In genomic region chr14:89589400-89590128, GRCh38 we compare ENCODE assay signal across 12 cellular contexts.
DNase-seq lines count a peak whose midpoint lies in the region; ATAC-seq, FAIRE-seq and TF ChIP-seq lines count a peak whose summit lies in the region.
"Had no signal": no experiment of that assay in that cellular context is flagged by ENCODE, and none has a peak within 500 bp of the region (broad histone marks: within the 10 kb centered on the region; RNA-seq: fewer than 3 reads in every experiment).

No MANE protein-coding gene starts in this region.

- peaks cover 66% of the 10 kb centered on the region for H3K36me3 Mint-ChIP-seq in activated CD8-positive, alpha-beta T cell treated with anti-CD3 and anti-CD28 coated beads for 36 hours (ENCODE audit: low read depth)
- peaks cover 65% of the 10 kb centered on the region for H3K36me3 Mint-ChIP-seq in activated CD8-positive, alpha-beta T cell treated with anti-CD3 and anti-CD28 coated beads, Interleukin-2, amount 10 ng/mL, durations not matched to agents 7 days and 5 days (ENCODE audit: low read depth)
- H3K36me3 Mint-ChIP-seq in activated naive CD8-positive, alpha-beta T cell, result peaks cover 34% of the 10 kb centered on the region
- H3K36me3 Mint-ChIP-seq in stimulated activated effector memory CD8-positive, alpha-beta T cell treated with anti-CD3 and anti-CD28 coated beads, Interleukin-12 subunit alpha, Interleukin-12 subunit beta, amount 100 ng/mL, for 72 hours, result no peaks in the 10 kb centered on the region

- FAIRE-seq in kidney (lab: Jason Lieb, UNC), result no peak
- FAIRE-seq: A549, frontal cortex had no signal

- H3K9me3 Mint-ChIP-seq in activated CD8-positive, alpha-beta T cell treated with anti-CD3 and anti-CD28 coated beads for 36 hours, result peaks cover 29% of the 10 kb centered on the region
- H3K9me3 Mint-ChIP-seq in activated CD8-positive, alpha-beta T cell treated with anti-CD3 and anti-CD28 coated beads, Interleukin-2, amount 10 ng/mL, durations not matched to agents 7 days and 5 days (ENCODE audit: insufficient read depth), result peaks cover 21% of the 10 kb centered on the region
- peaks cover 24% of the 10 kb centered on the region for H3K9me3 Mint-ChIP-seq in activated naive CD8-positive, alpha-beta T cell (ENCODE audit: low read depth)
- H3K9me3 Mint-ChIP-seq in stimulated activated effector memory CD8-positive, alpha-beta T cell treated with anti-CD3 and anti-CD28 coated beads, Interleukin-12 subunit alpha, Interleukin-12 subunit beta, amount 100 ng/mL, for 72 hours, result peaks cover 8% of the 10 kb centered on the region

- intact Hi-C loops in activated CD8-positive, alpha-beta T cell treated with anti-CD3 and anti-CD28 coated beads for 36 hours (cut with micrococcal nuclease), result no loop called here
- intact Hi-C loops in kidney (cut with DNase I), result no loop called here

- H3K4me1 Mint-ChIP-seq in activated CD8-positive, alpha-beta T cell treated with anti-CD3 and anti-CD28 coated beads for 36 hours (ENCODE audit: low read depth), result peaks cover 72% of the 10 kb centered on the region
- peaks cover 61% of the 10 kb centered on the region for H3K4me1 Mint-ChIP-seq in activated CD8-positive, alpha-beta T cell treated with anti-CD3 and anti-CD28 coated beads, Interleukin-2, amount 10 ng/mL, durations not matched to agents 7 days and 5 days (ENCODE audit: low read depth)
- H3K4me1 Mint-ChIP-seq in activated naive CD8-positive, alpha-beta T cell (ENCODE audit: low read depth), result peaks cover 76% of the 10 kb centered on the region
- H3K4me1 Mint-ChIP-seq in stimulated activated effector memory CD8-positive, alpha-beta T cell treated with anti-CD3 and anti-CD28 coated beads, Interleukin-12 subunit alpha, Interleukin-12 subunit beta, amount 100 ng/mL, for 72 hours, result peaks cover 67% of the 10 kb centered on the region

- no peak for TF ChIP-seq CTCF in activated CD8-positive, alpha-beta T cell treated with anti-CD3 and anti-CD28 coated beads for 36 hours (IDR thresholded peaks at IDR 0.05)
- TF ChIP-seq CTCF in kidney (IDR thresholded peaks at IDR 0.05; ENCODE audit: borderline replicate concordance, extremely low read depth, insufficient read depth), result no peak

- H3K9me3 ChIP-seq in kidney (ENCODE audit: control insufficient read depth in 1 of 2, low read length in 2 of 2), result peaks cover 0 to 4% of the 10 kb centered on the region in 2 donors

- POLR2A ChIA-PET in activated CD8-positive, alpha-beta T cell treated with anti-CD3 and anti-CD28 coated beads for 36 hours (lab: Charles Lee), result interaction anchor here (0.7 kb wide), 1 partner anchor 69 kb away, joined by 3 read pairs; no protein-coding TSS in a partner anchor
- POLR2A ChIA-PET in activated CD8-positive, alpha-beta T cell treated with anti-CD3 and anti-CD28 coated beads, Interleukin-2, amount 10 ng/mL, durations not matched to agents 7 days and 5 days (lab: Charles Lee), result no interaction called here

- peak overlapping the region; percentile 65 for H3K27ac Mint-ChIP-seq in activated CD8-positive, alpha-beta T cell treated with anti-CD3 and anti-CD28 coated beads for 36 hours
- no peak overlapping the region for H3K27ac Mint-ChIP-seq in activated CD8-positive, alpha-beta T cell treated with anti-CD3 and anti-CD28 coated beads, Interleukin-2, amount 10 ng/mL, durations not matched to agents 7 days and 5 days
- H3K27ac Mint-ChIP-seq in activated naive CD8-positive, alpha-beta T cell, result peak overlapping the region; percentile 76
- H3K27ac Mint-ChIP-seq in stimulated activated effector memory CD8-positive, alpha-beta T cell treated with anti-CD3 and anti-CD28 coated beads, Interleukin-12 subunit alpha, Interleukin-12 subunit beta, amount 100 ng/mL, for 72 hours, result peak overlapping the region; percentile 67

- peaks cover 0 to 3% of the 10 kb centered on the region in 2 donors for H3K4me1 ChIP-seq in kidney (ENCODE audit: control insufficient read depth in 1 of 2, insufficient read depth in 1 of 2, low read depth in 1 of 2, low read length in 2 of 2)
- H3K4me1 ChIP-seq: A549 had no signal

- no peaks in the 10 kb centered on the region for H3K36me3 ChIP-seq in kidney (ENCODE audit: control insufficient read depth in 1 of 2, insufficient read depth in 2 of 2, low read length in 2 of 2)
- H3K36me3 ChIP-seq: WERI-Rb-1 had no signal

- DNase-seq in activated CD8-positive, alpha-beta T cell treated with anti-CD3 and anti-CD28 coated beads for 36 hours, result no peak
- no peak for DNase-seq in activated CD8-positive, alpha-beta T cell treated with anti-CD3 and anti-CD28 coated beads, Interleukin-2, amount 10 ng/mL, durations not matched to agents 7 days and 5 days
- peak in 1 of 2 donors; percentile 36 for DNase-seq in stimulated activated effector memory CD8-positive, alpha-beta T cell treated with anti-CD3 and anti-CD28 coated beads, Interleukin-12 subunit alpha, Interleukin-12 subunit beta, amount 100 ng/mL, for 72 hours (ENCODE audit: low spot score in 2 of 2)
- DNase-seq in superior temporal gyrus (ENCODE audit: extremely low spot score) (no peak), kidney (no peak), OCI-M1 (lab: John Stamatoyannopoulos, UW) (no peak)
- DNase-seq: NCI-H524, WERI-Rb-1 had no signal

- H3K4me3 Mint-ChIP-seq in activated CD8-positive, alpha-beta T cell treated with anti-CD3 and anti-CD28 coated beads for 36 hours, result no peak overlapping the region
- H3K4me3 Mint-ChIP-seq in activated CD8-positive, alpha-beta T cell treated with anti-CD3 and anti-CD28 coated beads, Interleukin-2, amount 10 ng/mL, durations not matched to agents 7 days and 5 days, result no peak overlapping the region
- peak overlapping the region; percentile 28 for H3K4me3 Mint-ChIP-seq in activated naive CD8-positive, alpha-beta T cell
- no peak overlapping the region for H3K4me3 Mint-ChIP-seq in stimulated activated effector memory CD8-positive, alpha-beta T cell treated with anti-CD3 and anti-CD28 coated beads, Interleukin-12 subunit alpha, Interleukin-12 subunit beta, amount 100 ng/mL, for 72 hours

- H3K4me3 ChIP-seq in kidney (ENCODE audit: low read length in 2 of 2), result no peak overlapping the region
- H3K4me3 ChIP-seq: A549 had no signal

- peak overlapping the region in 1 of 2 donors; percentile 23 for H3K27ac ChIP-seq in kidney (ENCODE audit: low read depth in 2 of 2, low read length in 2 of 2)
- H3K27ac ChIP-seq: A549, WERI-Rb-1 had no signal

- no peaks in the 10 kb centered on the region for H3K27me3 Mint-ChIP-seq in activated CD8-positive, alpha-beta T cell treated with anti-CD3 and anti-CD28 coated beads for 36 hours
- H3K27me3 Mint-ChIP-seq in activated CD8-positive, alpha-beta T cell treated with anti-CD3 and anti-CD28 coated beads, Interleukin-2, amount 10 ng/mL, durations not matched to agents 7 days and 5 days (ENCODE audit: low read depth), result no peaks in the 10 kb centered on the region
- H3K27me3 Mint-ChIP-seq in activated naive CD8-positive, alpha-beta T cell, result no peaks in the 10 kb centered on the region

- ATAC-seq in activated CD8-positive, alpha-beta T cell treated with anti-CD3 and anti-CD28 coated beads for 36 hours, result peak; percentile 12
- ATAC-seq in activated CD8-positive, alpha-beta T cell treated with anti-CD3 and anti-CD28 coated beads, Interleukin-2, amount 10 ng/mL, durations not matched to agents 7 days and 5 days, result no peak
- ATAC-seq in HG03108 (IDR thresholded peaks at IDR 0.05; ENCODE audit: unreplicated experiment), result peak; percentile 69
- no peak for ATAC-seq in stimulated activated effector memory CD8-positive, alpha-beta T cell treated with anti-CD3 and anti-CD28 coated beads, Interleukin-12 subunit alpha, Interleukin-12 subunit beta, amount 100 ng/mL, for 72 hours
- ATAC-seq: A549 had no signal

- CTCF ChIA-PET in activated CD8-positive, alpha-beta T cell treated with anti-CD3 and anti-CD28 coated beads for 36 hours (lab: Charles Lee), result interaction anchor here (0.9 kb wide), 1 partner anchor 20 kb away, joined by 3 read pairs; no protein-coding TSS in a partner anchor
- CTCF ChIA-PET in activated CD8-positive, alpha-beta T cell treated with anti-CD3 and anti-CD28 coated beads, Interleukin-2, amount 10 ng/mL, durations not matched to agents 7 days and 5 days (lab: Charles Lee), result no interaction called here

- H3K9ac ChIP-seq in kidney (ENCODE audit: low read length in 2 of 2), result no peak overlapping the region

Comparison
In these comparisons a context has a peak if more than half of its experiments do, and no peak if none do; other contexts are left out.
1. ATAC-seq: peak in activated CD8-positive, alpha-beta T cell treated with anti-CD3 and anti-CD28 coated beads for 36 hours (single experiment) and HG03108 (single experiment); none in activated CD8-positive, alpha-beta T cell treated with anti-CD3 and anti-CD28 coated beads, Interleukin-2, amount 10 ng/mL, durations not matched to agents 7 days and 5 days (single experiment) and stimulated activated effector memory CD8-positive, alpha-beta T cell treated with anti-CD3 and anti-CD28 coated beads, Interleukin-12 subunit alpha, Interleukin-12 subunit beta, amount 100 ng/mL, for 72 hours (single experiment).